In the genomic region with DNA sequence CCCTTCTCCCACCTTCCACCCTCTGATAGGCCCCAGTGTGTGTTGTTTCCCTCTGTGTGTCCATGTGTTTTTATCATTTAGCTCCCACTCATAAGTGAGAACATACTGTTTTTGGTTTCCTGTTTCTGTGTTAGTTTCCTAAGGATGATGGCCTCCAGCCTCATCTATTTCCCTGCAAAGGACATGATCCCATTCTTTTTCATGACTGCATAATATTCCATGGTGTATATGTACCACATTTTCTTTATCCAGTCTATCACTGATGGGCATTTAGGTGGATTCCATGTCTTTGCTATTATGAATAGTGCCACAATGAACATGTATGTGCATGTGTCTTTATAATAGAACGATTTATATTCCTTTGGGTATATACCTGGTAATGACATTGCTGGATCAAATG, we compare ENCODE assay signal across 21 cellular contexts. TPM values are rescaled to one million over a fixed set of nuclear protein-coding genes. Genes with fewer than 3 reads are reported as not detected.
"Had no signal": no experiment of that assay in that cellular context is flagged by ENCODE, and none has a peak within 500 bp of the region (broad histone marks: within the 10 kb centered on the region; RNA-seq: fewer than 3 reads in every experiment).

No MANE protein-coding gene starts in this region.

RNA-seq across cellular contexts. Expression of a gene that starts 6.1 kb away (rescaled TPM):
- total RNA-seq: activated naive CD4-positive, alpha-beta T cell treated with anti-CD3 and anti-CD28 coated beads for 36 hours; activated naive CD4-positive, alpha-beta T cell treated with anti-CD3 and anti-CD28 coated beads, Interleukin-2, amount 50 U/mL, for 72 hours; activated naive CD8-positive, alpha-beta T cell treated with anti-CD3 and anti-CD28 coated beads for 36 hours; activated naive CD8-positive, alpha-beta T cell treated with anti-CD3 and anti-CD28 coated beads, Interleukin-2, amount 10 ng/mL, durations not matched to agents 7 days and 5 days; activated T-cell treated with anti-CD3 and anti-CD28 coated beads, Interleukin-2, amount 50 U/mL, for 4 hours; activated T-cell treated with anti-CD3 and anti-CD28 coated beads, Interleukin-2, amount 50 U/mL, for 72 hours; activated T-helper 1 cell treated with anti-CD3 and anti-CD28 coated beads, Interleukin-12 subunit alpha, Interleukin-12 subunit beta, Interleukin-2, Interleukin-4 antibody, amounts not matched to agents 30 ng/mL and 10 ng/mL and 1 ng/mL, durations not matched to agents 14 hours and 24 hours and 36 hours; activated T-helper 17 cell treated with anti-CD3 and anti-CD28 coated beads, Interleukin-2, amount 50 U/mL, for 72 hours; activated T-helper 2 cell treated with anti-CD3 and anti-CD28 coated beads, Interferon-gamma antibody, Interleukin-2, Interleukin-4, amounts not matched to agents 10 μg/mL and 5 μg/mL and 100 μg/mL, durations not matched to agents 14 hours and 24 hours and 36 hours; adrenal gland; aorta; ascending aorta; astrocyte; body of pancreas; breast epithelium; bronchial epithelial cell; cardiac muscle cell; cardiac septum; cerebellum; chondrocyte had no signal
- polyA plus RNA-seq: adipose tissue, adrenal gland, aorta, cardiac muscle cell had no signal

RNA-seq across cellular contexts. Expression of a gene that starts 41.6 kb away (rescaled TPM):
- total RNA-seq: activated naive CD4-positive, alpha-beta T cell treated with anti-CD3 and anti-CD28 coated beads for 36 hours; activated naive CD4-positive, alpha-beta T cell treated with anti-CD3 and anti-CD28 coated beads, Interleukin-2, amount 50 U/mL, for 72 hours; activated naive CD8-positive, alpha-beta T cell treated with anti-CD3 and anti-CD28 coated beads for 36 hours; activated naive CD8-positive, alpha-beta T cell treated with anti-CD3 and anti-CD28 coated beads, Interleukin-2, amount 10 ng/mL, durations not matched to agents 7 days and 5 days; activated T-cell treated with anti-CD3 and anti-CD28 coated beads, Interleukin-2, amount 50 U/mL, for 4 hours; activated T-helper 1 cell treated with anti-CD3 and anti-CD28 coated beads, Interleukin-12 subunit alpha, Interleukin-12 subunit beta, Interleukin-2, Interleukin-4 antibody, amounts not matched to agents 30 ng/mL and 10 ng/mL and 1 ng/mL, durations not matched to agents 14 hours and 24 hours and 36 hours; activated T-helper 17 cell treated with anti-CD3 and anti-CD28 coated beads, Interleukin-2, amount 50 U/mL, for 72 hours; activated T-helper 2 cell treated with anti-CD3 and anti-CD28 coated beads, Interferon-gamma antibody, Interleukin-2, Interleukin-4, amounts not matched to agents 10 μg/mL and 5 μg/mL and 100 μg/mL, durations not matched to agents 14 hours and 24 hours and 36 hours; ascending aorta; cardiac muscle cell; cardiac septum; cerebellum; chondrocyte had no signal
- polyA plus RNA-seq: aorta, cardiac muscle cell had no signal
